14 cellular contexts compared by ENCODE assay signal in the genomic region with DNA sequence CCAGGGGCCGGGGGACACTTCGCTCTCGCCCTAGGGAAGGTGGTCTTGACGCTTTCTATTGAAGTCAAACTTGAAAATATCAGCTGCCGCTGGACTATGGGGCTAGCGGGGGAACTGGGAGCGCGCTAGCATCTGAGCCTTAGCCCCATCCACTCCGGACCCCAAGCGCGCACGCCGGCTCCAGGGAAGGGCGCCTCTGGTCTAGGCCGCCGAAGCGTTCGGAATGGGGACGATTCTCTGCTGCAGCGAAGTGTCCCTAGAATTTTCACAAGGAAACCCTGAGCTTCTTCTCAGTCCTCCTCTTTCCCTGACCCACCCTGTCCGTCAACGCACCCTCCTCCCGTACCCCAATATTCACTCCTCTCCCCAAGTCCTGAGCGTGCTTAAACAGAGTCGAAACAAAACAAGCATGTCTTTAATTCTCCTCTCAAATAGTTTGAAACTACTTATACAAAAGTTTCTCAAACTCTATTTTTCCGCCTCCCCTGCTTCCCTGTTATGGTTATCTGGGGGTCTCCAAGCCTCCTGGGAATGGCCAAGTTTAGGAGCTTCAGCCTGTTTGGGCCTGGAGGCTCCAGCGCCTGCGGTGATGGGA. TPM values are rescaled to one million over a fixed set of nuclear protein-coding genes. Genes with fewer than 3 reads are reported as not detected.
DNase-seq lines count a peak whose midpoint lies in the region; ATAC-seq lines count a peak whose summit lies in the region.
"Had no signal": no experiment of that assay in that cellular context is flagged by ENCODE, and none has a peak within 500 bp of the region (broad histone marks: within the 10 kb centered on the region; RNA-seq: fewer than 3 reads in every experiment).

No MANE protein-coding gene starts in this region.

- H3K36me3 ChIP-seq in NT2/D1 (ENCODE audit: insufficient read depth, insufficient read length, low read length), result no peaks in the 10 kb centered on the region
- H3K36me3 ChIP-seq: heart left ventricle, tibial artery had no signal

- no peak overlapping the region for H3K27ac Mint-ChIP-seq in activated T-cell treated with anti-CD3 and anti-CD28 coated beads, Interleukin-2, amount 50 U/mL, for 72 hours
- no peak overlapping the region for H3K27ac Mint-ChIP-seq in stimulated activated effector memory CD8-positive, alpha-beta T cell treated with anti-CD3 and anti-CD28 coated beads, Interleukin-12 subunit alpha, Interleukin-12 subunit beta, amount 100 ng/mL, for 72 hours

- no peaks in the 10 kb centered on the region for H3K27me3 ChIP-seq in NT2/D1 (ENCODE audit: insufficient read depth, insufficient read length)

- no peak for DNase-seq in activated T-cell treated with anti-CD3 and anti-CD28 coated beads, Interleukin-2, amount 50 U/mL, for 72 hours
- DNase-seq in activated T-cell treated with anti-CD3 and anti-CD28 coated beads, Interleukin-2, amount 50 U/mL, for 1 hour, result no peak
- DNase-seq in NT2/D1 (ENCODE audit: low read depth, low spot score) (no peak), kidney glomerular epithelial cell (lab: John Stamatoyannopoulos, UW) (no peak), NCI-H446 treated with DMSO at 0.1 percent for 48 hours (lab: John Stamatoyannopoulos, UW) (no peak)
- DNase-seq in stimulated activated effector memory CD8-positive, alpha-beta T cell treated with anti-CD3 and anti-CD28 coated beads, Interleukin-12 subunit alpha, Interleukin-12 subunit beta, amount 100 ng/mL, for 72 hours (ENCODE audit: low spot score in 2 of 2), result no peak
- DNase-seq: occipital lobe, tibial artery had no signal

- H3K4me3 Mint-ChIP-seq in activated T-cell treated with anti-CD3 and anti-CD28 coated beads, Interleukin-2, amount 50 U/mL, for 72 hours, result peak overlapping the region; percentile 61 to 72
- peak overlapping the region; percentile 54 for H3K4me3 Mint-ChIP-seq in stimulated activated effector memory CD8-positive, alpha-beta T cell treated with anti-CD3 and anti-CD28 coated beads, Interleukin-12 subunit alpha, Interleukin-12 subunit beta, amount 100 ng/mL, for 72 hours

- peaks cover 58% of the 10 kb centered on the region for H3K4me1 Mint-ChIP-seq in activated T-cell treated with anti-CD3 and anti-CD28 coated beads, Interleukin-2, amount 50 U/mL, for 72 hours (ENCODE audit: low read depth)
- H3K4me1 Mint-ChIP-seq in stimulated activated effector memory CD8-positive, alpha-beta T cell treated with anti-CD3 and anti-CD28 coated beads, Interleukin-12 subunit alpha, Interleukin-12 subunit beta, amount 100 ng/mL, for 72 hours, result peaks cover 22% of the 10 kb centered on the region

- H3K4me3 ChIP-seq in NT2/D1 (ENCODE audit: insufficient read length, low read depth) (peak overlapping the region; percentile 43), iPS-18c (ENCODE audit: insufficient read depth, low read depth, low read length) (peak overlapping the region; percentile 50)
- H3K4me3 ChIP-seq: K562 had no signal

- H3K27me3 Mint-ChIP-seq in activated T-cell treated with anti-CD3 and anti-CD28 coated beads, Interleukin-2, amount 50 U/mL, for 72 hours (ENCODE audit: low read depth), result peaks cover 75% of the 10 kb centered on the region

- no peaks in the 10 kb centered on the region for H3K4me1 ChIP-seq in NT2/D1 (ENCODE audit: insufficient read depth, insufficient read length)

- H3K36me3 Mint-ChIP-seq in activated T-cell treated with anti-CD3 and anti-CD28 coated beads, Interleukin-2, amount 50 U/mL, for 72 hours (ENCODE audit: insufficient read depth in 2 of 2), result no peaks in the 10 kb centered on the region
- H3K36me3 Mint-ChIP-seq in stimulated activated effector memory CD8-positive, alpha-beta T cell treated with anti-CD3 and anti-CD28 coated beads, Interleukin-12 subunit alpha, Interleukin-12 subunit beta, amount 100 ng/mL, for 72 hours, result no peaks in the 10 kb centered on the region

- peak overlapping the region; percentile 76 for H3K9ac ChIP-seq in NT2/D1 (ENCODE audit: insufficient read length, low read depth)

- no peak for ATAC-seq in activated T-cell treated with anti-CD3 and anti-CD28 coated beads, Interleukin-2, amount 50 U/mL, for 72 hours (replicated peaks in 1 of 2)
- no peak for ATAC-seq in stimulated activated effector memory CD8-positive, alpha-beta T cell treated with anti-CD3 and anti-CD28 coated beads, Interleukin-12 subunit alpha, Interleukin-12 subunit beta, amount 100 ng/mL, for 72 hours
- ATAC-seq in GM18867 (IDR thresholded peaks at IDR 0.05; ENCODE audit: unreplicated experiment), result no peak

- H3K9me3 Mint-ChIP-seq in activated T-cell treated with anti-CD3 and anti-CD28 coated beads, Interleukin-2, amount 50 U/mL, for 72 hours, result no peaks in the 10 kb centered on the region
- H3K9me3 Mint-ChIP-seq in stimulated activated effector memory CD8-positive, alpha-beta T cell treated with anti-CD3 and anti-CD28 coated beads, Interleukin-12 subunit alpha, Interleukin-12 subunit beta, amount 100 ng/mL, for 72 hours, result no peaks in the 10 kb centered on the region

- H3K9me3 ChIP-seq in NT2/D1 (ENCODE audit: insufficient read depth, low read length), result peaks cover 59% of the 10 kb centered on the region
- H3K9me3 ChIP-seq in iPS-18c (ENCODE audit: control insufficient read depth, insufficient read depth, low read length), result no peaks in the 10 kb centered on the region
- H3K9me3 ChIP-seq: heart left ventricle, tibial artery had no signal

RNA-seq across cellular contexts. Expression of gene RAX, which starts 5.0 kb away (rescaled TPM):
- not detected for total RNA-seq in activated T-cell treated with anti-CD3 and anti-CD28 coated beads, Interleukin-2, amount 50 U/mL, for 72 hours
- total RNA-seq: heart left ventricle, K562, liver, occipital lobe had no signal

RNA-seq across cellular contexts. Expression of gene GRP, which starts 48.3 kb away (rescaled TPM):
- total RNA-seq in activated T-cell treated with anti-CD3 and anti-CD28 coated beads, Interleukin-2, amount 50 U/mL, for 72 hours, result not detected
- total RNA-seq: cerebellum, heart left ventricle, K562, liver had no signal

RNA-seq across cellular contexts. Expression of gene CPLX4, which starts 50.2 kb away (rescaled TPM):
- not detected for total RNA-seq in activated T-cell treated with anti-CD3 and anti-CD28 coated beads, Interleukin-2, amount 50 U/mL, for 72 hours
- total RNA-seq: heart left ventricle, K562, liver, occipital lobe had no signal
